ENCODE assay signal across 9 cellular contexts in genomic region chr22:44026630-44027511, GRCh38. TPM values are rescaled to one million over a fixed set of nuclear protein-coding genes. Genes with fewer than 3 reads are reported as not detected.
A peak's percentile ranks its signal among the peaks of the same experiment; 100 is the strongest.
DNase-seq lines count a peak whose midpoint lies in the region; ATAC-seq, FAIRE-seq and TF ChIP-seq lines count a peak whose summit lies in the region.
"Had no signal": no experiment of that assay in that cellular context is flagged by ENCODE, and none has a peak within 500 bp of the region (broad histone marks: within the 10 kb centered on the region; RNA-seq: fewer than 3 reads in every experiment).

No MANE protein-coding gene starts in this region.

- TF ChIP-seq CTCF in K562 (IDR thresholded peaks at IDR 0.05 in 2 of 3, conservative IDR thresholded peaks at IDR 0.05 in 1 of 3; ENCODE audit: insufficient read depth in 2 of 3, low read depth in 1 of 3, low read length in 3 of 3) = no peak
- TF ChIP-seq CTCF in mucosa of descending colon (IDR thresholded peaks at IDR 0.05) = no peak
- TF ChIP-seq CTCF in SK-N-SH (IDR thresholded peaks at IDR 0.05) = no peak

- H3K27me3 ChIP-seq in K562 (ENCODE audit: control insufficient read depth in 2 of 2, insufficient read depth in 2 of 2, low read length in 2 of 2) (no peaks in the 10 kb centered on the region), SK-N-SH (ENCODE audit: insufficient read depth) (no peaks in the 10 kb centered on the region)

- in situ Hi-C loops in K562 (cut with MboI) = no loop called here

- H4K20me1 ChIP-seq in K562 (replicated peaks; ENCODE audit: control insufficient read depth, insufficient read depth, low read length) (no peaks in the 10 kb centered on the region), SK-N-SH (ENCODE audit: insufficient read depth) (no peaks in the 10 kb centered on the region)

- WGBS in K562 (ENCODE audit: insufficient coverage, low coverage, missing lambda C conversion rate) = 0% methylated on average over 13 of the region's 28 CpGs
- WGBS in SK-N-SH (ENCODE audit: low lambda C conversion rate) = 96% methylated on average over 27 of the region's 28 CpGs

- H3K79me2 ChIP-seq in K562 (ENCODE audit: control insufficient read depth, insufficient read depth, low read length) (peaks cover 91% of the 10 kb centered on the region), SK-N-SH (ENCODE audit: insufficient read depth) (peaks cover 38% of the 10 kb centered on the region; the same call in 1 of the 2 replicates)

- H2AFZ ChIP-seq in K562 (ENCODE audit: low read depth, low read length) (peak overlapping the region; percentile 83), SK-N-SH (ENCODE audit: low read depth) (no peak overlapping the region)

- H3K27ac ChIP-seq in K562 (ENCODE audit: extremely low read depth, low read depth, low read length) (peak overlapping the region; percentile 87), SK-N-SH (ENCODE audit: low read depth in 2 of 2, low read length in 1 of 2) (no peak overlapping the region)

- H3K4me2 ChIP-seq in K562 (ENCODE audit: insufficient read depth, low read length) (peak overlapping the region; percentile 89), SK-N-SH (no peak overlapping the region)

- TF ChIP-seq RAD21 in K562 (CRISPR knock-in tag; conservative IDR thresholded peaks at IDR 0.05 in 1 of 2, IDR thresholded peaks at IDR 0.05 in 1 of 2) (no peak), SK-N-SH (IDR thresholded peaks at IDR 0.05; ENCODE audit: low read length) (no peak)

- peaks cover 6% of the 10 kb centered on the region for H3K9me1 ChIP-seq in K562 (ENCODE audit: control insufficient read depth, insufficient read depth, low read length)

- BruUV-seq in K562 (replicated peaks; lab: Mats Ljungman, UMichigan) = no TSS peak

- peak in 4 of 5 experiments; percentile 16 to 90 (median 50) for DNase-seq in T-helper 2 cell
- peak; percentile 41 to 82 (median 52) for DNase-seq in K562 (ENCODE audit: extremely low read depth in 1 of 4, low spot score in 3 of 4)
- peak; percentile 69 to 88 (median 76) for DNase-seq in mucosa of descending colon
- DNase-seq in stimulated activated CD8-positive, alpha-beta memory T cell treated with anti-CD3 and anti-CD28 coated beads, Interleukin-7, amount 100 ng/mL, for 24 hours (ENCODE audit: low read depth) = peak; percentile 40
- DNase-seq in NCI-H526 treated with DMSO at 0.1 percent for 48 hours (lab: John Stamatoyannopoulos, UW) = no peak
- no peak for DNase-seq in SK-N-SH

- POLR2A ChIA-PET in K562 (lab: Yijun Ruan, JAX) = interaction anchor here (0.5 to 3.1 kb wide), 7 partner anchors 10 to 1413 kb away, joined by 3 to 13 read pairs (median 5); no protein-coding TSS in a partner anchor
- POLR2A ChIA-PET in SK-N-SH (lab: Yijun Ruan, JAX) = no interaction called here

- H3K36me3 ChIP-seq in K562 (ENCODE audit: control insufficient read depth, insufficient read depth, low read length) (peaks cover 10% of the 10 kb centered on the region; the same call in 2 of the 3 replicates), mucosa of descending colon (ENCODE audit: low read depth) (no peaks in the 10 kb centered on the region), SK-N-SH (replicated peaks in 1 of 2; ENCODE audit: control insufficient read depth in 1 of 2, insufficient read depth in 2 of 2, low read length in 1 of 2) (no peaks in the 10 kb centered on the region)

- intact Hi-C loops in K562 (cut with micrococcal nuclease) (no loop called here), mucosa of descending colon (cut with DNase I, micrococcal nuclease) (no loop called here)

- peak overlapping the region; percentile 69 for H3K4me3 ChIP-seq in K562
- H3K4me3 ChIP-seq in mucosa of descending colon = no peak overlapping the region
- H3K4me3 ChIP-seq in SK-N-SH (ENCODE audit: low read depth in 2 of 2, low read length in 1 of 2) = no peak overlapping the region

- CTCF ChIA-PET in K562 (lab: Yijun Ruan, JAX; ENCODE audit: low intra/inter-chr PET ratio) (no interaction called here), SK-N-SH (lab: Yijun Ruan, JAX) (interaction anchor here (1.2 to 1.4 kb wide), 2 partner anchors 33 to 34 kb away, joined by 4 read pairs; no protein-coding TSS in a partner anchor)

- H3K4me1 ChIP-seq in K562 (replicated peaks in 1 of 2; ENCODE audit: control insufficient read depth in 2 of 2, insufficient read depth in 2 of 2, low read length in 2 of 2) (peaks cover 31 to 55% of the 10 kb centered on the region in 2 experiments), mucosa of descending colon (ENCODE audit: low read depth) (no peaks in the 10 kb centered on the region), SK-N-SH (ENCODE audit: control insufficient read depth in 1 of 2, insufficient read depth in 2 of 2, low read depth in 1 of 2, low read length in 1 of 2) (peaks cover 0 to 11% of the 10 kb centered on the region in 2 experiments; a peak in 1 of 4 replicates)

- peak; percentile 94 for FAIRE-seq in K562 (lab: Jason Lieb, UNC)
- FAIRE-seq: TTC549 had no signal

- no peaks in the 10 kb centered on the region for H3K9me2 ChIP-seq in SK-N-SH

- H3K9me3 ChIP-seq in K562 (replicated peaks; ENCODE audit: control insufficient read depth, insufficient read depth, low read depth, low read length) (no peaks in the 10 kb centered on the region), mucosa of descending colon (no peaks in the 10 kb centered on the region), SK-N-SH (no peaks in the 10 kb centered on the region)

- peak; percentile 46; the same call in 1 of the 2 replicates for TF ChIP-seq POLR2A in K562 (conservative IDR thresholded peaks at IDR 0.05)

- H3K9ac ChIP-seq in K562 (ENCODE audit: insufficient read depth in 1 of 2, low read depth in 2 of 2, low read length in 2 of 2) (peak overlapping the region; percentile 74 to 98), SK-N-SH (no peak overlapping the region)

- ATAC-seq in GM18517 (IDR thresholded peaks at IDR 0.05; ENCODE audit: unreplicated experiment) (peak; percentile 42), HG02973 (IDR thresholded peaks at IDR 0.05; ENCODE audit: unreplicated experiment) (peak; percentile 25), K562 (peak; percentile 69), mucosa of descending colon (peak; percentile 73)

- H3F3A ChIP-seq in SK-N-SH (replicated peaks; ENCODE audit: insufficient read depth) = peaks cover 8% of the 10 kb centered on the region

- no peak for TF ChIP-seq EP300 in K562 (IDR thresholded peaks at IDR 0.05; ENCODE audit: low read length)
- TF ChIP-seq EP300 in SK-N-SH (IDR thresholded peaks at IDR 0.05; ENCODE audit: borderline replicate concordance in 1 of 2, low read depth in 1 of 2, low read length in 1 of 2) = no peak

TF ChIP-seq in K562, 482 proteins besides CTCF, POLR2A, EP300 and RAD21 (continues in another document):
- TF ChIP-seq RCOR1 (IDR thresholded peaks at IDR 0.05; ENCODE audit: borderline replicate concordance in 1 of 2, low read depth in 2 of 2, low read length in 2 of 2) = peak in 1 of 2 experiments; percentile 8; a peak in 1 of 4 replicates
- no peak for TF ChIP-seq MXD1 (CRISPR knock-in tag; IDR thresholded peaks at IDR 0.05; ENCODE audit: borderline replicate concordance, poor library complexity, severe bottlenecking)
- peak; percentile 33; the same call in 1 of the 2 replicates for TF ChIP-seq ZFX (CRISPR knock-in tag; IDR thresholded peaks at IDR 0.05)
- 0 out of 2 replicates have a peak, but pooled peaks have one; percentile 14 for TF ChIP-seq ARID1B (IDR thresholded peaks at IDR 0.05)
- TF ChIP-seq MAFG (tag; conservative IDR thresholded peaks at IDR 0.05) = no peak
- TF ChIP-seq EP400 (IDR thresholded peaks at IDR 0.05) = 0 out of 2 replicates have a peak, but pooled peaks have one; percentile 38

TF ChIP-seq in SK-N-SH, 30 proteins besides CTCF, POLR2A, EP300 and RAD21 (continues in another document):
- TF ChIP-seq RCOR1 (IDR thresholded peaks at IDR 0.05; ENCODE audit: low read length) (no peak), YY1 (IDR thresholded peaks at IDR 0.05; ENCODE audit: low read depth) (no peak), PBX3 (IDR thresholded peaks at IDR 0.05) (no peak), TAF1 (IDR thresholded peaks at IDR 0.05; ENCODE audit: borderline replicate concordance, low read depth, low read length) (no peak), SIN3A (IDR thresholded peaks at IDR 0.05; ENCODE audit: borderline replicate concordance, low read depth, low read length) (no peak), MEF2A (IDR thresholded peaks at IDR 0.05; ENCODE audit: borderline replicate concordance, low read depth) (no peak), TEAD4 (IDR thresholded peaks at IDR 0.05; ENCODE audit: borderline replicate concordance, insufficient read depth) (no peak), POLR2AphosphoS5 (IDR thresholded peaks at IDR 0.05; ENCODE audit: low read depth, low read length) (no peak)

RNA-seq across cellular contexts. Expression of gene PARVB, which starts 2.8 kb away (rescaled TPM):
- 13.6 and 22.3 TPM in 2 replicates for total RNA-seq in K562 (2011; cell fraction: chromatin; rRNA removed; ENCODE audit: low replicate concordance)
- 10.8 and 12.0 TPM in 2 replicates for total RNA-seq in K562 (2011; cell fraction: nucleolus; rRNA removed)
- total RNA-seq in K562 (2011; cell fraction: nucleoplasm; rRNA removed) = 8.9 and 12.1 TPM in 2 replicates
- total RNA-seq in K562 (2014; rRNA removed) (57.9 and 58.8 TPM in 2 replicates), K562 (2014; rRNA removed; fragmentation: Illumina TruSeq; extraction: Trizol) (18.6 and 20.9 TPM in 2 replicates), K562 (2015; rRNA removed; fragmentation: Illumina TruSeq; extraction: Trizol) (19.3 and 23.0 TPM in 2 replicates), K562 (2021) (39.0 and 42.6 TPM in 2 replicates), mucosa of descending colon (10 to 100 TPM in 2 of 3 donors, 1 to 10 TPM in 1; 5.2 to 35.7 (median 14.9) TPM)
- polyA plus RNA-seq in K562 (2011; rRNA removed) (59.2 and 62.5 TPM in 2 replicates), K562 (2014; fragmentation: Illumina TruSeq; extraction: Trizol) (29.2 and 35.0 TPM in 2 replicates), K562 (2014; fragmentation: Nextera tagmentation; extraction: Ambion mirVana) (1 to 10 TPM; 1.1 to 1.6 TPM), K562 (2014; rRNA removed) (52.9 and 64.8 TPM in 2 replicates), SK-N-SH (2012; rRNA removed) (57.7 and 87.8 TPM in 2 replicates)
- 74.6 and 88.9 TPM in 2 replicates for polyA plus RNA-seq in K562 (2011; cell fraction: cytosol; rRNA removed)
- polyA plus RNA-seq in K562 (2011; cell fraction: nucleus; rRNA removed) = 29.0 and 29.9 TPM in 2 replicates
- 35.8 and 54.1 TPM in 2 replicates for polyA plus RNA-seq in K562 (2012)
- polyA minus RNA-seq in K562 (2011; rRNA and poly(A)+ RNA removed) = 32.1 and 33.1 TPM in 2 replicates
- polyA minus RNA-seq in K562 (2011; cell fraction: cytosol; rRNA and poly(A)+ RNA removed) = 15.8 and 16.6 TPM in 2 replicates
- 4.8 and 7.6 TPM in 2 replicates for polyA minus RNA-seq in K562 (2011; cell fraction: nucleus; rRNA and poly(A)+ RNA removed)
- 50.1 and 52.3 TPM in 2 replicates for polyA plus RNA-seq in SK-N-SH (2012; cell fraction: cytosol; rRNA removed)
- 33.2 and 39.7 TPM in 2 replicates for polyA plus RNA-seq in SK-N-SH (2012; cell fraction: nucleus; rRNA removed)

Comparison
In these comparisons a context has a peak if more than half of its experiments do, and no peak if none do; other contexts are left out.
1. DNase-seq: peak in T-helper 2 cell (4 of 5), K562 (4 of 4), mucosa of descending colon (3 of 3) and stimulated activated CD8-positive, alpha-beta memory T cell treated with anti-CD3 and anti-CD28 coated beads, Interleukin-7, amount 100 ng/mL, for 24 hours (single experiment); none in NCI-H526 treated with DMSO at 0.1 percent for 48 hours (single experiment) and SK-N-SH (single experiment).
2. Peak in every context shown above with its lines, with median percentiles within 50 percentile points of each other: ATAC-seq.